15 cellular contexts compared by ENCODE assay signal in genomic region chr2:167480986-167481309, GRCh38.
"Had no signal": no experiment of that assay in that cellular context is flagged by ENCODE, and none has a peak within 500 bp of the region (broad histone marks: within the 10 kb centered on the region; RNA-seq: fewer than 3 reads in every experiment).

No MANE protein-coding gene starts in this region.

- H3K36me3 ChIP-seq: gastrocnemius medialis, heart left ventricle, spleen, stomach, upper lobe of right lung had no signal

- H3K4me1 Mint-ChIP-seq: activated B cell treated with CpG ODN at 0.5 μM for 24 hours; activated naive CD8-positive, alpha-beta T cell treated with anti-CD3 and anti-CD28 coated beads, Interleukin-2, amount 10 ng/mL, durations not matched to agents 7 days and 5 days; T-helper 17 cell had no signal

- DNase-seq: activated B cell treated with CpG ODN at 0.5 μM for 24 hours; activated CD4-positive, alpha-beta T cell treated with anti-CD3 and anti-CD28 coated beads for 48 hours; activated CD8-positive, alpha-beta memory T cell treated with anti-CD3 and anti-CD28 coated beads, Interleukin-2, amount 50 U/mL, for 48 hours; activated gamma-delta T cell treated with Interleukin-2 at 50 U/mL for 16 hours; activated naive CD8-positive, alpha-beta T cell treated with anti-CD3 and anti-CD28 coated beads, Interleukin-2, amount 10 ng/mL, durations not matched to agents 7 days and 5 days; activated T-cell treated with anti-CD3 and anti-CD28 coated beads, Interleukin-2, amount 50 U/mL, for 72 hours; dermis blood vessel endothelial cell; effector memory CD8-positive, alpha-beta T cell; gastrocnemius medialis; heart left ventricle; spleen; stomach; T-helper 17 cell; testis; upper lobe of right lung had no signal

- H3K9me3 ChIP-seq: gastrocnemius medialis, heart left ventricle, spleen, stomach, testis, upper lobe of right lung had no signal

- H3K4me3 ChIP-seq: gastrocnemius medialis, heart left ventricle, spleen, stomach, testis, upper lobe of right lung had no signal

- H3K4me3 Mint-ChIP-seq: activated B cell treated with CpG ODN at 0.5 μM for 24 hours; activated naive CD8-positive, alpha-beta T cell treated with anti-CD3 and anti-CD28 coated beads, Interleukin-2, amount 10 ng/mL, durations not matched to agents 7 days and 5 days; activated T-cell treated with anti-CD3 and anti-CD28 coated beads, Interleukin-2, amount 50 U/mL, for 72 hours; effector memory CD8-positive, alpha-beta T cell; T-helper 17 cell had no signal

- H3K27me3 Mint-ChIP-seq: activated B cell treated with CpG ODN at 0.5 μM for 24 hours; activated naive CD8-positive, alpha-beta T cell treated with anti-CD3 and anti-CD28 coated beads, Interleukin-2, amount 10 ng/mL, durations not matched to agents 7 days and 5 days; effector memory CD8-positive, alpha-beta T cell; T-helper 17 cell had no signal

- H3K27me3 ChIP-seq: gastrocnemius medialis, heart left ventricle, spleen, stomach, testis, upper lobe of right lung had no signal

- H3K9me3 Mint-ChIP-seq: activated B cell treated with CpG ODN at 0.5 μM for 24 hours; activated naive CD8-positive, alpha-beta T cell treated with anti-CD3 and anti-CD28 coated beads, Interleukin-2, amount 10 ng/mL, durations not matched to agents 7 days and 5 days had no signal

- H3K36me3 Mint-ChIP-seq: activated naive CD8-positive, alpha-beta T cell treated with anti-CD3 and anti-CD28 coated beads, Interleukin-2, amount 10 ng/mL, durations not matched to agents 7 days and 5 days had no signal

- H3K27ac Mint-ChIP-seq: activated B cell treated with CpG ODN at 0.5 μM for 24 hours; activated naive CD8-positive, alpha-beta T cell treated with anti-CD3 and anti-CD28 coated beads, Interleukin-2, amount 10 ng/mL, durations not matched to agents 7 days and 5 days; activated T-cell treated with anti-CD3 and anti-CD28 coated beads, Interleukin-2, amount 50 U/mL, for 72 hours; effector memory CD8-positive, alpha-beta T cell; T-helper 17 cell had no signal

- ATAC-seq: activated T-cell treated with anti-CD3 and anti-CD28 coated beads, Interleukin-2, amount 50 U/mL, for 72 hours; effector memory CD8-positive, alpha-beta T cell; gastrocnemius medialis; heart left ventricle; T-helper 17 cell; upper lobe of right lung had no signal

- H3K27ac ChIP-seq: gastrocnemius medialis, heart left ventricle, spleen, stomach, testis, upper lobe of right lung had no signal

- H3K4me1 ChIP-seq: gastrocnemius medialis, heart left ventricle, spleen, stomach, testis, upper lobe of right lung had no signal
